1 cellular context compared by ENCODE assay signal in genomic region chr12:103929051-103929908, GRCh38.
TF ChIP-seq lines count a peak whose summit lies in the region.

No MANE protein-coding gene starts in this region.

TF ChIP-seq in GM12878, 131 proteins besides CTCF, POLR2A, EP300 and RAD21 (continued from another document):
- peak; percentile 63; the same call in 1 of the 2 replicates for TF ChIP-seq MTA3 (IDR thresholded peaks at IDR 0.05; ENCODE audit: borderline replicate concordance, low read length)
- no peak for TF ChIP-seq SP1 (IDR thresholded peaks at IDR 0.05; ENCODE audit: low read depth, low read length)
- no peak for TF ChIP-seq STAT3 (IDR thresholded peaks at IDR 0.05; ENCODE audit: low read depth, low read length)
- peak; percentile 48; the same call in 1 of the 2 replicates for TF ChIP-seq RELB (IDR thresholded peaks at IDR 0.05; ENCODE audit: low read depth)
- TF ChIP-seq USF1 (IDR thresholded peaks at IDR 0.05; ENCODE audit: borderline replicate concordance, extremely low read length, insufficient read depth, low read depth, low read length) = no peak
- 0 out of 2 replicates have a peak, but pooled peaks have one; percentile 44 for TF ChIP-seq ZNF24 (IDR thresholded peaks at IDR 0.05)
- no peak for TF ChIP-seq PKNOX1 (IDR thresholded peaks at IDR 0.05)
- peak; percentile 63 to 80; a peak in 3 of 4 replicates for TF ChIP-seq BHLHE40 (IDR thresholded peaks at IDR 0.05; ENCODE audit: borderline replicate concordance in 1 of 2, low read depth in 2 of 2, low read length in 1 of 2)
- no peak for TF ChIP-seq USF2 (IDR thresholded peaks at IDR 0.05; ENCODE audit: borderline replicate concordance, low read depth, low read length)
